Comparison of ENCODE assay signal across 12 cellular contexts in the genomic region with DNA sequence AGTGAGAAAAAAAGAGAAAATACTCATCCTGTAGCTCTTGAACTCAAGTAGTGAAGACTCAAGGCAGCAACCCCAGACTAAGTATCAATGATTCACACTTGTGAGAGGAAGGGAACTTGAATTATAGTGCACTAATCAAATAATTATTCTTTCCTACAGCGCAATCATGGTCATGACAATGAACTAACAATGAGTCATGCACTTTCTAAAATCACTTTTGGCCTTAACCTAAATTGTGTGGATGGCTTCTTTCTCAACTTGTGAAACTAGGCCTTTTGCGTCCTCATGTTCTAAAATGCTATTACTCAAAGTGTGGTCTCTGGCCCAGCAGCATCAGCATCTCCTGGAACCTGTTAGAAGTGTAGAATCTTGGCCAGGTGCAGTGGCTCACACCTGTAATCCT.
DNase-seq lines count a peak whose midpoint lies in the region; TF ChIP-seq lines count a peak whose summit lies in the region.
"Had no signal": no experiment of that assay in that cellular context is flagged by ENCODE, and none has a peak within 500 bp of the region (broad histone marks: within the 10 kb centered on the region; RNA-seq: fewer than 3 reads in every experiment).

No MANE protein-coding gene starts in this region.

- TF ChIP-seq CTCF in RWPE1 (conservative IDR thresholded peaks at IDR 0.05; ENCODE audit: low read depth) (no peak), epithelial cell of esophagus (IDR thresholded peaks at IDR 0.05; ENCODE audit: insufficient read depth, low read depth, low read length, missing control alignments) (no peak)

- no peaks in the 10 kb centered on the region for H3K27me3 Mint-ChIP-seq in stimulated activated naive CD8-positive, alpha-beta T cell treated with anti-CD3 and anti-CD28 coated beads, Interleukin-15, Interleukin-2, amounts not matched to agents 100 ng/mL and 50 ng/mL, for 24 hours

- POLR2A ChIA-PET in RWPE1 (lab: Yijun Ruan, JAX; ENCODE audit: low non-redundant PET), result no interaction called here

- peak; percentile 43 for DNase-seq in stimulated activated CD4-positive, alpha-beta T cell treated with anti-CD3 and anti-CD28 coated beads, Interleukin-15, amount 100 ng/mL, for 24 hours
- no peak for DNase-seq in stimulated activated CD4-positive, alpha-beta T cell treated with anti-CD3 and anti-CD28 coated beads, Interleukin-12 subunit alpha, Interleukin-12 subunit beta, amount 100 ng/mL, for 4 hours
- DNase-seq in RWPE1 (ENCODE audit: low spot score) (peak; percentile 54), epithelial cell of esophagus (ENCODE audit: low read depth) (peak; percentile 70), foreskin melanocyte (no peak), SKM-1 treated with dmso at 0.1 percent for 144 hours (lab: John Stamatoyannopoulos, UW; ENCODE audit: unreplicated experiment) (no peak)
- DNase-seq in effector CD4-positive, alpha-beta T cell, result no peak
- DNase-seq: CD8-positive, alpha-beta memory T cell; NCI-H526 treated with DMSO at 0.1 percent for 48 hours; psoas muscle had no signal

- no peak overlapping the region for H3K4me3 ChIP-seq in epithelial cell of esophagus (ENCODE audit: low read length)
- H3K4me3 ChIP-seq: psoas muscle had no signal

- H3K27ac ChIP-seq in RWPE1, result peak overlapping the region; percentile 60
- H3K27ac ChIP-seq: KMS-11, psoas muscle had no signal

- H3K4me1 Mint-ChIP-seq in stimulated activated naive CD8-positive, alpha-beta T cell treated with anti-CD3 and anti-CD28 coated beads, Interleukin-15, Interleukin-2, amounts not matched to agents 100 ng/mL and 50 ng/mL, for 24 hours (ENCODE audit: low read depth), result peaks cover 24% of the 10 kb centered on the region
- H3K4me1 Mint-ChIP-seq: CD8-positive, alpha-beta memory T cell had no signal

- peak overlapping the region; percentile 16 for H3K27ac Mint-ChIP-seq in stimulated activated naive CD8-positive, alpha-beta T cell treated with anti-CD3 and anti-CD28 coated beads, Interleukin-15, Interleukin-2, amounts not matched to agents 100 ng/mL and 50 ng/mL, for 24 hours
- H3K27ac Mint-ChIP-seq: CD8-positive, alpha-beta memory T cell had no signal

- peaks cover 6% of the 10 kb centered on the region for H3K9me3 Mint-ChIP-seq in stimulated activated naive CD8-positive, alpha-beta T cell treated with anti-CD3 and anti-CD28 coated beads, Interleukin-15, Interleukin-2, amounts not matched to agents 100 ng/mL and 50 ng/mL, for 24 hours

- CTCF ChIA-PET in RWPE1 (lab: Yijun Ruan, JAX), result no interaction called here

- H3K4me3 Mint-ChIP-seq in stimulated activated naive CD8-positive, alpha-beta T cell treated with anti-CD3 and anti-CD28 coated beads, Interleukin-15, Interleukin-2, amounts not matched to agents 100 ng/mL and 50 ng/mL, for 24 hours, result no peak overlapping the region
- H3K4me3 Mint-ChIP-seq: CD8-positive, alpha-beta memory T cell had no signal

- no peaks in the 10 kb centered on the region for H3K36me3 Mint-ChIP-seq in stimulated activated naive CD8-positive, alpha-beta T cell treated with anti-CD3 and anti-CD28 coated beads, Interleukin-15, Interleukin-2, amounts not matched to agents 100 ng/mL and 50 ng/mL, for 24 hours (ENCODE audit: low read depth)
- H3K36me3 Mint-ChIP-seq: CD8-positive, alpha-beta memory T cell had no signal

Comparison
In these comparisons a context has a peak if more than half of its experiments do, and no peak if none do; other contexts are left out.
1. DNase-seq: peak in stimulated activated CD4-positive, alpha-beta T cell treated with anti-CD3 and anti-CD28 coated beads, Interleukin-15, amount 100 ng/mL, for 24 hours (single experiment), RWPE1 (single experiment) and epithelial cell of esophagus (single experiment); none in stimulated activated CD4-positive, alpha-beta T cell treated with anti-CD3 and anti-CD28 coated beads, Interleukin-12 subunit alpha, Interleukin-12 subunit beta, amount 100 ng/mL, for 4 hours (single experiment), foreskin melanocyte (single experiment), effector CD4-positive, alpha-beta T cell (single experiment) and SKM-1 treated with dmso at 0.1 percent for 144 hours (single experiment).